In genomic region chr1:37553927-37554808, GRCh38 we compare ENCODE assay signal across 1 cellular context.
A peak's percentile ranks its signal among the peaks of the same experiment; 100 is the strongest.
TF ChIP-seq lines count a peak whose summit lies in the region.

A gene with protein sequence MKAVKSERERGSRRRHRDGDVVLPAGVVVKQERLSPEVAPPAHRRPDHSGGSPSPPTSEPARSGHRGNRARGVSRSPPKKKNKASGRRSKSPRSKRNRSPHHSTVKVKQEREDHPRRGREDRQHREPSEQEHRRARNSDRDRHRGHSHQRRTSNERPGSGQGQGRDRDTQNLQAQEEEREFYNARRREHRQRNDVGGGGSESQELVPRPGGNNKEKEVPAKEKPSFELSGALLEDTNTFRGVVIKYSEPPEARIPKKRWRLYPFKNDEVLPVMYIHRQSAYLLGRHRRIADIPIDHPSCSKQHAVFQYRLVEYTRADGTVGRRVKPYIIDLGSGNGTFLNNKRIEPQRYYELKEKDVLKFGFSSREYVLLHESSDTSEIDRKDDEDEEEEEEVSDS (minus strand): TSS chr1:37554293. CDS start chr1:37554229, 64 bp downstream.

TF ChIP-seq in K562, 482 proteins besides CTCF, POLR2A, EP300 and RAD21 (continued from another document and continues in another):
- TF ChIP-seq CHAMP1 (IDR thresholded peaks at IDR 0.05) (peak; percentile 97), FOXJ3 (CRISPR knock-in tag; IDR thresholded peaks at IDR 0.05) (no peak), ELF4 (CRISPR knock-in tag; IDR thresholded peaks at IDR 0.05) (0 out of 2 replicates have a peak, but pooled peaks have one; percentile 25), ZNF764 (CRISPR knock-in tag; IDR thresholded peaks at IDR 0.05; ENCODE audit: low read depth) (no peak), DPF2 (IDR thresholded peaks at IDR 0.05) (peak; percentile 62), ETV1 (tag; conservative IDR thresholded peaks at IDR 0.05; ENCODE audit: low read depth) (peak; percentile 56), JUND (IDR thresholded peaks at IDR 0.05; ENCODE audit: borderline replicate concordance, low read depth, low read length) (peak; percentile 41; the same call in 1 of the 2 replicates), JUND (tag; IDR thresholded peaks at IDR 0.05; ENCODE audit: borderline replicate concordance, low read depth, low read length) (peak; percentile 39; the same call in 1 of the 3 replicates), SIN3B (IDR thresholded peaks at IDR 0.05; ENCODE audit: low read depth) (peak; percentile 94), ZNF583 (CRISPR knock-in tag; IDR thresholded peaks at IDR 0.05) (no peak), ZC3H11A (IDR thresholded peaks at IDR 0.05; ENCODE audit: low read depth, low read length) (no peak), CBFB (CRISPR knock-in tag; IDR thresholded peaks at IDR 0.05) (no peak), POLR2AphosphoS2 (IDR thresholded peaks at IDR 0.05; ENCODE audit: low read length) (peak; percentile 59; the same call in 1 of the 2 replicates), BHLHE40 (IDR thresholded peaks at IDR 0.05; ENCODE audit: low read length) (peak; percentile 98), KLF10 (CRISPR knock-in tag; IDR thresholded peaks at IDR 0.05) (no peak), SMAD1 (IDR thresholded peaks at IDR 0.05; ENCODE audit: low read depth, low read length, partially characterized antibody) (peak; percentile 53), ATF1 (CRISPR knock-in tag; IDR thresholded peaks at IDR 0.05) (no peak), ATF1 (tag; IDR thresholded peaks at IDR 0.05) (peak; percentile 95), SIN3A (IDR thresholded peaks at IDR 0.05; ENCODE audit: borderline replicate concordance in 2 of 2, control insufficient read depth in 1 of 2, low read depth in 2 of 2, low read length in 2 of 2) (peak; percentile 87 to 94; a peak in 2 of 4 replicates), EP400 (IDR thresholded peaks at IDR 0.05) (peak; percentile 93), ZBTB1 (CRISPR knock-in tag; IDR thresholded peaks at IDR 0.05; ENCODE audit: borderline replicate concordance, low read depth) (0 out of 2 replicates have a peak, but pooled peaks have one; percentile 39), DACH1 (IDR thresholded peaks at IDR 0.05; ENCODE audit: partially characterized antibody) (peak; percentile 16), MNT (conservative IDR thresholded peaks at IDR 0.05) (peak; percentile 91 to 95), STAT5A (IDR thresholded peaks at IDR 0.05; ENCODE audit: borderline replicate concordance, low read length) (no peak), ZNF655 (CRISPR knock-in tag; IDR thresholded peaks at IDR 0.05) (no peak), SREBF2 (CRISPR knock-in tag; IDR thresholded peaks at IDR 0.05) (no peak), HDAC2 (IDR thresholded peaks at IDR 0.05) (peak; percentile 95), SPI1 (IDR thresholded peaks at IDR 0.05; ENCODE audit: borderline replicate concordance, low read depth, low read length) (peak; percentile 80), CBX1 (IDR thresholded peaks at IDR 0.05; ENCODE audit: low read depth) (peak; percentile 99)
- TF ChIP-seq, protein P1, sequence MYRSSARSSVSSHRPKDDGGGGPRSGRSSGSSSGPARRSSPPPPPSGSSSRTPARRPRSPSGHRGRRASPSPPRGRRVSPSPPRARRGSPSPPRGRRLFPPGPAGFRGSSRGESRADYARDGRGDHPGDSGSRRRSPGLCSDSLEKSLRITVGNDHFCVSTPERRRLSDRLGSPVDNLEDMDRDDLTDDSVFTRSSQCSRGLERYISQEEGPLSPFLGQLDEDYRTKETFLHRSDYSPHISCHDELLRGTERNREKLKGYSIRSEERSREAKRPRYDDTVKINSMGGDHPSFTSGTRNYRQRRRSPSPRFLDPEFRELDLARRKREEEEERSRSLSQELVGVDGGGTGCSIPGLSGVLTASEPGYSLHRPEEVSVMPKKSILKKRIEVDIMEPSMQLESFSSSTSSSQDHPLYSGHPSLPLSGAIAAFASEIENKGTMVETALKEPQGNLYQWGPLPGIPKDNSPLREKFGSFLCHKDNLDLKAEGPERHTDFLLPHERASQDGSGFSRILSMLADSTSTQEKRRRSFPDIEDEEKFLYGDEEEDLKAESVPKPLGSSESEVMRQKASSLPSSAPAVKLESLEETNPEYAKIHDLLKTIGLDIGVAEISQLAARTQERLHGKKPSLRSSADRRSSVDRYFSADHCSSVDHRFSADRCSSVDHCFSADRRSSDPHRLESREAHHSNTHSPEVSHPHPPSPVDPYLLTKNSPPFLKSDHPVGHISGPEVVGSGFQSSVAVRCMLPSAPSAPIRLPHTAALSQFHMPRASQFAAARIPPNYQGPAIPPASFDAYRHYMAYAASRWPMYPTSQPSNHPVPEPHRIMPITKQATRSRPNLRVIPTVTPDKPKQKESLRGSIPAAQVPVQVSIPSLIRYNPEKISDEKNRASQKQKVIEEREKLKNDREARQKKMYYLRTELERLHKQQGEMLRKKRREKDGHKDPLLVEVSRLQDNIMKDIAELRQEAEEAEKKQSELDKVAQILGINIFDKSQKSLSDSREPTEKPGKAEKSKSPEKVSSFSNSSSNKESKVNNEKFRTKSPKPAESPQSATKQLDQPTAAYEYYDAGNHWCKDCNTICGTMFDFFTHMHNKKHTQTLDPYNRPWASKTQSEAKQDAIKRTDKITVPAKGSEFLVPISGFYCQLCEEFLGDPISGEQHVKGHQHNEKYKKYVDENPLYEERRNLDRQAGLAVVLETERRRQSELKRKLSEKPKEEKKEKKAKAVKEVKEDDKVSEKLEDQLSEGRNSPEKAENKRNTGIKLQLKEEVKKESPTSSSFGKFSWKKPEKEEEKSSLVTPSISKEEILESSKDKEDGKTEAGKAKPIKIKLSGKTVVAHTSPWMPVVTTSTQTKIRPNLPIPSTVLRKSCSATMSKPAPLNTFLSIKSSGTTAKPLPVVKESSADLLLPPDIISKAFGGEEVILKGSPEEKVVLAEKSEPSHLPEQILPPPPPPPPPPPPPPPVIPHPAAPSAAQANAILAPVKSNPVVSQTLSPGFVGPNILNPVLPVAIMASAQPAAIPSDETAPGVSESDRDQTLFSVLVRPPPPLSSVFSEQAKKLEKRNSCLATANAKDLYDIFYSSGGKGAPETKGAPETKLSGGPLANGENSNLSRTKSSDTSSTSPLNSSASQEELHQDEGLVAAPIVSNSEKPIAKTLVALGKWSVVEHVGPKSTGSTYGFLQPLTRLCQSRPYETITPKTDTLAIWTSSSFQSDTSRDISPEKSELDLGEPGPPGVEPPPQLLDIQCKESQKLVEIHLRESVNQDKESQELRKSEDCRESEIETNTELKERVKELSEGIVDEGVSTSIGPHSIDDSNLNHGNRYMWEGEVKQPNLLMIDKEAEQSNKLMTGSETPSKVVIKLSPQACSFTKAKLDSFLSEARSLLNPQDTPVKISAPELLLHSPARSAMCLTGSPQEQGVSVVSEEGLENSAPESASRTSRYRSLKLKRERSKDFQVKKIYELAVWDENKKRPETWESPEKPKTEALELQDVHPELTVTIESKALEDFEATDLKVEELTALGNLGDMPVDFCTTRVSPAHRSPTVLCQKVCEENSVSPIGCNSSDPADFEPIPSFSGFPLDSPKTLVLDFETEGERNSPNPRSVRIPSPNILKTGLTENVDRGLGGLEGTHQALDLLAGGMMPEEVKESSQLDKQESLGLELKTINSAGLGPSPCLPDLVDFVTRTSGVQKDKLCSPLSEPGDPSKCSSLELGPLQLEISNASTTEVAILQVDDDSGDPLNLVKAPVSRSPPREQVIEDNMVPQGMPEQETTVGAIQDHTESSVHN (IDR thresholded peaks at IDR 0.05; ENCODE audit: borderline replicate concordance in 1 of 2, low read depth in 1 of 2), result peak in 1 of 2 experiments; percentile 49; a peak in 1 of 4 replicates
- TF ChIP-seq, protein P2, sequence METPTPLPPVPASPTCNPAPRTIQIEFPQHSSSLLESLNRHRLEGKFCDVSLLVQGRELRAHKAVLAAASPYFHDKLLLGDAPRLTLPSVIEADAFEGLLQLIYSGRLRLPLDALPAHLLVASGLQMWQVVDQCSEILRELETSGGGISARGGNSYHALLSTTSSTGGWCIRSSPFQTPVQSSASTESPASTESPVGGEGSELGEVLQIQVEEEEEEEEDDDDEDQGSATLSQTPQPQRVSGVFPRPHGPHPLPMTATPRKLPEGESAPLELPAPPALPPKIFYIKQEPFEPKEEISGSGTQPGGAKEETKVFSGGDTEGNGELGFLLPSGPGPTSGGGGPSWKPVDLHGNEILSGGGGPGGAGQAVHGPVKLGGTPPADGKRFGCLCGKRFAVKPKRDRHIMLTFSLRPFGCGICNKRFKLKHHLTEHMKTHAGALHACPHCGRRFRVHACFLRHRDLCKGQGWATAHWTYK (CRISPR knock-in tag; IDR thresholded peaks at IDR 0.05), result 0 out of 2 replicates have a peak, but pooled peaks have one; percentile 59
- TF ChIP-seq, protein P3, sequence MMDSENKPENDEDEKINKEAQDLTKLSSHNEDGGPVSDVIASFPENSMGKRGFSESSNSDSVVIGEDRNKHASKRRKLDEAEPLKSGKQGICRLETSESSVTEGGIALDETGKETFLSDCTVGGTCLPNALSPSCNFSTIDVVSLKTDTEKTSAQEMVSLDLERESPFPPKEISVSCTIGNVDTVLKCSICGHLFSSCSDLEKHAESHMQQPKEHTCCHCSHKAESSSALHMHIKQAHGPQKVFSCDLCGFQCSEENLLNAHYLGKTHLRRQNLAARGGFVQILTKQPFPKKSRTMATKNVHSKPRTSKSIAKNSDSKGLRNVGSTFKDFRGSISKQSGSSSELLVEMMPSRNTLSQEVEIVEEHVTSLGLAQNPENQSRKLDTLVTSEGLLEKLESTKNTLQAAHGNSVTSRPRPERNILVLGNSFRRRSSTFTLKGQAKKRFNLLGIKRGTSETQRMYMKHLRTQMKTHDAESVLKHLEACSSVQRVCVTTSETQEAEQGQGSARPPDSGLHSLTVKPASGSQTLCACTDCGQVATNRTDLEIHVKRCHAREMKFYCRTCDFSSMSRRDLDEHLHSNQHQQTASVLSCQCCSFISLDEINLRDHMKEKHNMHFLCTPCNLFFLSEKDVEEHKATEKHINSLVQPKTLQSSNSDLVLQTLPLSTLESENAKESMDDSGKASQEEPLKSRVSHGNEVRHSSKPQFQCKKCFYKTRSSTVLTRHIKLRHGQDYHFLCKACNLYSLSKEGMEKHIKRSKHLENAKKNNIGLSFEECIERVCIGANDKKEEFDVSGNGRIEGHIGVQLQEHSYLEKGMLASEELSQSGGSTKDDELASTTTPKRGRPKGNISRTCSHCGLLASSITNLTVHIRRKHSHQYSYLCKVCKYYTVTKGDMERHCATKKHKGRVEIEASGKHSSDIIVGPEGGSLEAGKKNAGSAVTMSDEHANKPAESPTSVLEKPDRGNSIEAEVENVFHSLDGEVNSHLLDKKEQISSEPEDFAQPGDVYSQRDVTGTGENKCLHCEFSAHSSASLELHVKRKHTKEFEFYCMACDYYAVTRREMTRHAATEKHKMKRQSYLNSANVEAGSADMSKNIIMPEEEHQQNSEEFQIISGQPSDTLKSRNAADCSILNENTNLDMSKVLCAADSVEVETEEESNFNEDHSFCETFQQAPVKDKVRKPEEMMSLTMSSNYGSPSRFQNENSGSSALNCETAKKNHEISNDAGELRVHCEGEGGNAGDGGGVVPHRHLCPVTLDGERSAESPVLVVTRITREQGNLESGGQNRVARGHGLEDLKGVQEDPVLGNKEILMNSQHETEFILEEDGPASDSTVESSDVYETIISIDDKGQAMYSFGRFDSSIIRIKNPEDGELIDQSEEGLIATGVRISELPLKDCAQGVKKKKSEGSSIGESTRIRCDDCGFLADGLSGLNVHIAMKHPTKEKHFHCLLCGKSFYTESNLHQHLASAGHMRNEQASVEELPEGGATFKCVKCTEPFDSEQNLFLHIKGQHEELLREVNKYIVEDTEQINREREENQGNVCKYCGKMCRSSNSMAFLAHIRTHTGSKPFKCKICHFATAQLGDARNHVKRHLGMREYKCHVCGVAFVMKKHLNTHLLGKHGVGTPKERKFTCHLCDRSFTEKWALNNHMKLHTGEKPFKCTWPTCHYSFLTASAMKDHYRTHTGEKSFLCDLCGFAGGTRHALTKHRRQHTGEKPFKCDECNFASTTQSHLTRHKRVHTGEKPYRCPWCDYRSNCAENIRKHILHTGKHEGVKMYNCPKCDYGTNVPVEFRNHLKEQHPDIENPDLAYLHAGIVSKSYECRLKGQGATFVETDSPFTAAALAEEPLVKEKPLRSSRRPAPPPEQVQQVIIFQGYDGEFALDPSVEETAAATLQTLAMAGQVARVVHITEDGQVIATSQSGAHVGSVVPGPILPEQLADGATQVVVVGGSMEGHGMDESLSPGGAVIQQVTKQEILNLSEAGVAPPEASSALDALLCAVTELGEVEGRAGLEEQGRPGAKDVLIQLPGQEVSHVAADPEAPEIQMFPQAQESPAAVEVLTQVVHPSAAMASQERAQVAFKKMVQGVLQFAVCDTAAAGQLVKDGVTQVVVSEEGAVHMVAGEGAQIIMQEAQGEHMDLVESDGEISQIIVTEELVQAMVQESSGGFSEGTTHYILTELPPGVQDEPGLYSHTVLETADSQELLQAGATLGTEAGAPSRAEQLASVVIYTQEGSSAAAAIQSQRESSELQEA (IDR thresholded peaks at IDR 0.05; ENCODE audit: low read depth), result peak; percentile 41; the same call in 1 of the 2 replicates
